In the genomic region with DNA sequence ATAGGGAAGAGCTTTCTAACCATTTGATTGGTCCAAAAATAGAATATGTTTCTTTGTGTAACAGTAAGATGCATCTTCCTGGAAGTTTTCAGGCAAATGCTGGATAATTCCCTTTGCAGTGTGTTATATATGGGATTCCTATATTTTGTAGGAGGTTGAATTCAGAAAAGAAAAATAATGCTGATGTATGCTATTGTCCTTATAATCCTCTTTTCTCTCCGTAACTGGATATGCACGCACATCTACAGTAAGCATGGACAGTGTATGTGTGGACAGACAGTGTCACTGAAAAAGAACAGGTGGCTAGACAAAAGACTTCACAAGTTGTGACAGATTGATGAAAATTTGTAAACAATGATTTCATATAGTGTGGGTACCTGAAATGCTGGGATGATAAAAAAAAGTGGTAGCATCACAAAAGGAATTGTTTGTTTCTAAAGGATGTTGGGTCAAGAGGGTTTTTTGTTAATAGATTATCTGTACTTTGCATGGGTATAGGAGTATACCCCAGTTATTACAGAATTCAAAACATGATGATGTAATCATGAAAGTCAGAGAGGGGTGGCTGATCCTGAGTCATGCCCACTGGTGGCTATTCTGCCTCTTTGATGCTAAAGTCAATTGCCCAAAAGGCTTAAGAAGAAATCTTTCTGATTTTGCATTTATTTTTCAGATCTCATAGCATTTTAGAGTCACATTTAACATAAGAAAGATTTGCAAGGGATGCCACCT, we compare ENCODE assay signal across 26 cellular contexts.
A peak's percentile ranks its signal among the peaks of the same experiment; 100 is the strongest.
DNase-seq lines count a peak whose midpoint lies in the region; ATAC-seq, FAIRE-seq and TF ChIP-seq lines count a peak whose summit lies in the region.
"Had no signal": no experiment of that assay in that cellular context is flagged by ENCODE, and none has a peak within 500 bp of the region (broad histone marks: within the 10 kb centered on the region; RNA-seq: fewer than 3 reads in every experiment).

No MANE protein-coding gene starts in this region.

- no peak for TF ChIP-seq CTCF in fibroblast of pulmonary artery (IDR thresholded peaks at IDR 0.05; ENCODE audit: low read length, missing control alignments)

- no peak overlapping the region for H3K4me3 ChIP-seq in fibroblast of pulmonary artery (replicated peaks; ENCODE audit: low read depth, low read length)
- H3K4me3 ChIP-seq: ascending aorta; BLaER1 treated with 17β-estradiol and CSF1 and Interleukin-3, amounts not matched to agents 10 nM and 100 nM; left lung; right atrium auricular region had no signal

- DNase-seq in DMS53 (lab: John Stamatoyannopoulos, UW) (peak; percentile 97), NCI-H1930 (lab: John Stamatoyannopoulos, UW) (peak; percentile 33 to 36), OCI-M1 (lab: John Stamatoyannopoulos, UW) (peak; percentile 23), fibroblast of pulmonary artery (ENCODE audit: low read depth) (peak; percentile 11), frontal cortex (ENCODE audit: low spot score in 2 of 2) (no peak), NCI-H526 (lab: John Stamatoyannopoulos, UW) (no peak)
- DNase-seq: activated CD4-positive, alpha-beta memory T cell treated with anti-CD3 and anti-CD28 coated beads, Interleukin-2, amount 10 ng/mL, durations not matched to agents 7 days and 5 days; Caco-2; dermis blood vessel endothelial cell; HFFc6; Karpas-422; left lung; mesenchymal stem cell; NCI-H187; NCI-H446 treated with DMSO at 0.1 percent for 48 hours; RPMI8226; SK-N-SH; stimulated activated CD4-positive, alpha-beta T cell treated with anti-CD3 and anti-CD28 coated beads, Interleukin-2, amount 100 ng/mL, for 48 hours; trophoblast cell had no signal

- ATAC-seq in HG03095 (IDR thresholded peaks at IDR 0.05; ENCODE audit: unreplicated experiment) = no peak
- ATAC-seq: activated CD4-positive, CD25-positive, alpha-beta regulatory T cell treated with anti-CD3 and anti-CD28 coated beads, Interleukin-2, amount 50 U/mL, for 24 hours; activated naive CD4-positive, alpha-beta T cell treated with anti-CD3 and anti-CD28 coated beads, Interleukin-2, amount 50 U/mL, for 72 hours; left lung had no signal

- FAIRE-seq in frontal cortex (lab: Jason Lieb, UNC) = no peak
- FAIRE-seq: endometrium had no signal

Comparison
In these comparisons a context has a peak if more than half of its experiments do, and no peak if none do; other contexts are left out.
1. DNase-seq: peak in DMS53 (single experiment), NCI-H1930 (2 of 2), OCI-M1 (single experiment) and fibroblast of pulmonary artery (single experiment); none in frontal cortex (0 of 2) and NCI-H526 (0 of 2).